1 cellular context compared by ENCODE assay signal in the genomic region with DNA sequence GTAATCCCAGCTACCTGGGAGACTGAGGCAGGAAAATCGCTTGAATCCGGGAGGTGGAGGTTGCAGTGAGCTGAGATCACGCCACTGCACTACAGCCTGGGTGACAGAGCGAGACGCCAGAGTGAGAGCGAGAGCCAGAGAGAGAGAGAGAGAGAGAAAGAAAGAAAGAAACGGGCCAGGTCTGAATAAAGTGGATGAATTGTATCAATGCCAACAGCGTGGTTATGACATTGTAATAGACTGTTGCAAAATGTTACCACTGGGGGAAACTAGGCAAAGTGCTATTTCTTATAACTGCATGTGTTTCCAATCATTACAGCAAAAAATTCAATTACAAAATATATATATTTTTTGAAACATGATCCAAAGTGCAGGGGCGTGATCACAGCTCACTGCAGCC.
A peak's percentile ranks its signal among the peaks of the same experiment; 100 is the strongest.
TF ChIP-seq lines count a peak whose summit lies in the region.

No MANE protein-coding gene starts in this region.

TF ChIP-seq in liver, 16 proteins besides CTCF, POLR2A, EP300 and RAD21 (continued from another document):
- TF ChIP-seq, protein P1, sequence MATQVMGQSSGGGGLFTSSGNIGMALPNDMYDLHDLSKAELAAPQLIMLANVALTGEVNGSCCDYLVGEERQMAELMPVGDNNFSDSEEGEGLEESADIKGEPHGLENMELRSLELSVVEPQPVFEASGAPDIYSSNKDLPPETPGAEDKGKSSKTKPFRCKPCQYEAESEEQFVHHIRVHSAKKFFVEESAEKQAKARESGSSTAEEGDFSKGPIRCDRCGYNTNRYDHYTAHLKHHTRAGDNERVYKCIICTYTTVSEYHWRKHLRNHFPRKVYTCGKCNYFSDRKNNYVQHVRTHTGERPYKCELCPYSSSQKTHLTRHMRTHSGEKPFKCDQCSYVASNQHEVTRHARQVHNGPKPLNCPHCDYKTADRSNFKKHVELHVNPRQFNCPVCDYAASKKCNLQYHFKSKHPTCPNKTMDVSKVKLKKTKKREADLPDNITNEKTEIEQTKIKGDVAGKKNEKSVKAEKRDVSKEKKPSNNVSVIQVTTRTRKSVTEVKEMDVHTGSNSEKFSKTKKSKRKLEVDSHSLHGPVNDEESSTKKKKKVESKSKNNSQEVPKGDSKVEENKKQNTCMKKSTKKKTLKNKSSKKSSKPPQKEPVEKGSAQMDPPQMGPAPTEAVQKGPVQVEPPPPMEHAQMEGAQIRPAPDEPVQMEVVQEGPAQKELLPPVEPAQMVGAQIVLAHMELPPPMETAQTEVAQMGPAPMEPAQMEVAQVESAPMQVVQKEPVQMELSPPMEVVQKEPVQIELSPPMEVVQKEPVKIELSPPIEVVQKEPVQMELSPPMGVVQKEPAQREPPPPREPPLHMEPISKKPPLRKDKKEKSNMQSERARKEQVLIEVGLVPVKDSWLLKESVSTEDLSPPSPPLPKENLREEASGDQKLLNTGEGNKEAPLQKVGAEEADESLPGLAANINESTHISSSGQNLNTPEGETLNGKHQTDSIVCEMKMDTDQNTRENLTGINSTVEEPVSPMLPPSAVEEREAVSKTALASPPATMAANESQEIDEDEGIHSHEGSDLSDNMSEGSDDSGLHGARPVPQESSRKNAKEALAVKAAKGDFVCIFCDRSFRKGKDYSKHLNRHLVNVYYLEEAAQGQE (IDR thresholded peaks at IDR 0.05) = no peak
- TF ChIP-seq HNF4G (IDR thresholded peaks at IDR 0.05) (no peak), RXRA (IDR thresholded peaks at IDR 0.05) (peak in 1 of 2 donors; percentile 40), GABPA (IDR thresholded peaks at IDR 0.05 in 1 of 2, conservative IDR thresholded peaks at IDR 0.05 in 1 of 2) (no peak), YY1 (IDR thresholded peaks at IDR 0.05) (peak; percentile 25), EGR1 (IDR thresholded peaks at IDR 0.05; ENCODE audit: low read depth in 2 of 2) (no peak)
- TF ChIP-seq, protein P2, sequence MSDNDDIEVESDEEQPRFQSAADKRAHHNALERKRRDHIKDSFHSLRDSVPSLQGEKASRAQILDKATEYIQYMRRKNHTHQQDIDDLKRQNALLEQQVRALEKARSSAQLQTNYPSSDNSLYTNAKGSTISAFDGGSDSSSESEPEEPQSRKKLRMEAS (IDR thresholded peaks at IDR 0.05) = peak; percentile 35
